Comparison of ENCODE assay signal across 5 cellular contexts in genomic region chr9:97322105-97322504, GRCh38.
"Had no signal": no experiment of that assay in that cellular context is flagged by ENCODE, and none has a peak within 500 bp of the region (broad histone marks: within the 10 kb centered on the region; RNA-seq: fewer than 3 reads in every experiment).

No MANE protein-coding gene starts in this region.

- H3K4me2 ChIP-seq: GM23338 had no signal

- H2AFZ ChIP-seq: GM23338 had no signal

- H3K4me3 ChIP-seq: GM23338 had no signal

- DNase-seq: H9, HCEC 1CT, KBM-7 had no signal

- ATAC-seq: GM23338, HepG2 had no signal
